ENCODE assay signal across 9 cellular contexts in genomic region chr16:28115866-28116265, GRCh38. TPM values are rescaled to one million over a fixed set of nuclear protein-coding genes. Genes with fewer than 3 reads are reported as not detected.
"Had no signal": no experiment of that assay in that cellular context is flagged by ENCODE, and none has a peak within 500 bp of the region (broad histone marks: within the 10 kb centered on the region; RNA-seq: fewer than 3 reads in every experiment).

No MANE protein-coding gene starts in this region.

RNA-seq across cellular contexts. Expression of gene GSG1L, which starts 52.4 kb away (rescaled TPM):
- total RNA-seq: chondrocyte, esophagus mucosa, fibroblast of lung, glomerular endothelial cell, kidney epithelial cell, liver, mesenteric fat pad, osteoblast, thyroid gland had no signal
- polyA plus RNA-seq: fibroblast of lung, liver had no signal
